In genomic region chr12:96514328-96514727, GRCh38 we compare ENCODE assay signal across 11 cellular contexts. TPM values are rescaled to one million over a fixed set of nuclear protein-coding genes. Genes with fewer than 3 reads are reported as not detected.
DNase-seq lines count a peak whose midpoint lies in the region; ATAC-seq, FAIRE-seq and TF ChIP-seq lines count a peak whose summit lies in the region.
"Had no signal": no experiment of that assay in that cellular context is flagged by ENCODE, and none has a peak within 500 bp of the region (broad histone marks: within the 10 kb centered on the region; RNA-seq: fewer than 3 reads in every experiment).

No MANE protein-coding gene starts in this region.

- H3K4me1 ChIP-seq in ACC112 (ENCODE audit: control insufficient read depth, insufficient read depth, low read length, unreplicated experiment) (peaks cover 19% of the 10 kb centered on the region), GM12878 (ENCODE audit: control insufficient read depth, insufficient read depth, low read length) (peaks cover 16% of the 10 kb centered on the region), heart right ventricle (peaks cover 0 to 16% (median 4%) of the 10 kb centered on the region in 9 donors)

- TF ChIP-seq RAD21 in GM12878 (IDR thresholded peaks at IDR 0.05; ENCODE audit: insufficient read depth, low read depth, low read length), result no peak

- no peaks in the 10 kb centered on the region for H4K20me1 ChIP-seq in GM12878 (ENCODE audit: control insufficient read depth, insufficient read depth)

- TF ChIP-seq CTCF in GM12878 (IDR thresholded peaks at IDR 0.05 in 2 of 3, conservative IDR thresholded peaks at IDR 0.05 in 1 of 3; ENCODE audit: control insufficient read depth in 2 of 3, extremely low read depth in 1 of 3, insufficient read depth in 1 of 3, low read depth in 3 of 3, low read length in 3 of 3) (no peak), heart right ventricle (IDR thresholded peaks at IDR 0.05) (no peak)

- peak; percentile 72 for ATAC-seq in GM19324 (IDR thresholded peaks at IDR 0.05; ENCODE audit: low FRiP score, unreplicated experiment)
- ATAC-seq in HG02973 (IDR thresholded peaks at IDR 0.05; ENCODE audit: unreplicated experiment), result peak; percentile 93
- peak; percentile 91 for ATAC-seq in GM12878
- ATAC-seq in heart right ventricle, result no peak
- ATAC-seq: HCT116 had no signal

- POLR2A ChIA-PET in GM12878 (lab: Charles Lee), result interaction anchor here (1.0 to 5.1 kb wide), 2 partner anchors 13 to 114 kb away, joined by 3 to 30 read pairs; partner anchors contain the start of gene CDK17

- DNase-seq in GM12878 (ENCODE audit: low read depth, low spot score) (peak; percentile 62), amygdala (lab: John Stamatoyannopoulos, UW) (no peak), NOMO-1 treated with dmso at 0.1 percent for 144 hours (lab: John Stamatoyannopoulos, UW; ENCODE audit: unreplicated experiment) (no peak), heart right ventricle (no peak), NCI-H2171 treated with DMSO at 0.1 percent for 48 hours (lab: John Stamatoyannopoulos, UW) (no peak)
- DNase-seq: NCI-H345 had no signal

- H3K4me3 ChIP-seq in ACC112 (ENCODE audit: low read depth, low read length) (0 out of 2 replicates have a peak overlapping the region, but pooled peaks have one; percentile 22), GM12878 (no peak overlapping the region), heart right ventricle (no peak overlapping the region)

- CTCF ChIA-PET in GM12878 (lab: Yijun Ruan, JAX), result interaction anchor here (1.0 to 12.1 kb wide), 5 partner anchors 8 to 453 kb away, joined by 3 to 304 read pairs (median 70); partner anchors contain the start of genes CDK17 and CFAP54

- peak overlapping the region; percentile 79 for H2AFZ ChIP-seq in ACC112 (ENCODE audit: low read length, unreplicated experiment)
- H2AFZ ChIP-seq in GM12878 (ENCODE audit: control insufficient read depth, low read depth, low read length), result peak overlapping the region; percentile 5; the same call in 1 of the 2 replicates

- no peak overlapping the region for H3K9ac ChIP-seq in GM12878 (ENCODE audit: control insufficient read depth, insufficient read depth, low read length)

- H3K9me3 ChIP-seq in GM12878 (replicated peaks; ENCODE audit: control insufficient read depth, insufficient read depth, low read length) (no peaks in the 10 kb centered on the region), heart right ventricle (no peaks in the 10 kb centered on the region)

- H3K27me3 ChIP-seq in ACC112 (ENCODE audit: insufficient read depth, low read length), result no peaks in the 10 kb centered on the region
- H3K27me3 ChIP-seq in GM12878 (replicated peaks in 1 of 2; ENCODE audit: control insufficient read depth in 2 of 2, insufficient read depth in 2 of 2, low read length in 1 of 2), result no peaks in the 10 kb centered on the region
- H3K27me3 ChIP-seq in heart right ventricle, result no peaks in the 10 kb centered on the region

- no peaks in the 10 kb centered on the region for H3K36me3 ChIP-seq in ACC112 (ENCODE audit: insufficient read depth, low read length)
- no peaks in the 10 kb centered on the region for H3K36me3 ChIP-seq in GM12878 (ENCODE audit: control insufficient read depth in 2 of 2, insufficient read depth in 2 of 2, low read length in 1 of 2)
- no peaks in the 10 kb centered on the region for H3K36me3 ChIP-seq in heart right ventricle

- H3K4me2 ChIP-seq in GM12878 (ENCODE audit: control insufficient read depth, insufficient read depth), result peak overlapping the region; percentile 3; the same call in 1 of the 2 replicates

- TF ChIP-seq POLR2A in GM12878 (IDR thresholded peaks at IDR 0.05; ENCODE audit: low read depth, low read length), result no peak

- H3K79me2 ChIP-seq in ACC112 (ENCODE audit: control insufficient read depth, insufficient read depth, low read length, unreplicated experiment) (no peaks in the 10 kb centered on the region), GM12878 (ENCODE audit: control insufficient read depth, insufficient read depth, low read length) (no peaks in the 10 kb centered on the region)

- SMC1A ChIA-PET in GM12878 (lab: Charles Lee; ENCODE audit: uncharacterized antibody, unreplicated experiment), result interaction anchor here (0.6 to 11.1 kb wide), 10 partner anchors 8 to 514 kb away, joined by 3 to 237 read pairs (median 18); partner anchors contain the start of genes CDK17 and CFAP54

- peak overlapping the region; percentile 8; the same call in 1 of the 2 replicates for H3K27ac ChIP-seq in ACC112 (ENCODE audit: low read depth, low read length)
- H3K27ac ChIP-seq in GM12878 (ENCODE audit: control insufficient read depth, insufficient read depth), result no peak overlapping the region
- no peak overlapping the region for H3K27ac ChIP-seq in heart right ventricle

- in situ Hi-C loops in GM12878 (cut with MboI), result no loop called here

- 11% methylated on average over 3 of the region's 3 CpGs for WGBS in GM12878 (ENCODE audit: insufficient coverage, insufficient replicate concordance, low lambda C conversion rate, missing lambda C conversion rate)
- 51 to 55% methylated on average over 3 of the region's 3 CpGs for WGBS in heart right ventricle, 2 donors

- peak; percentile 80 for FAIRE-seq in GM12878 (lab: Jason Lieb, UNC)
- FAIRE-seq: TTC549 had no signal

- intact Hi-C loops in GM12878 (cut with micrococcal nuclease; ENCODE audit: unreplicated experiment), result loop anchor here (2.0 kb wide), 1 partner anchor 14 kb away; no protein-coding TSS in a partner anchor
- intact Hi-C loops in heart right ventricle (cut with DNase I), result loop anchor here in 5 of 10 donors (5.0 to 10.0 kb wide), 6 partner anchors 290 to 600 kb away; no protein-coding TSS in a partner anchor

- no peak for TF ChIP-seq EP300 in GM12878 (IDR thresholded peaks at IDR 0.05; ENCODE audit: borderline replicate concordance in 1 of 2, control insufficient read depth in 1 of 2, low read depth in 2 of 2, low read length in 2 of 2)

- no TSS peak for BruUV-seq in GM12878 (replicated peaks; lab: Mats Ljungman, UMichigan)

- RAD21 ChIA-PET in GM12878 (lab: Charles Lee; ENCODE audit: unreplicated experiment), result interaction anchor here (0.7 to 7.2 kb wide), 10 partner anchors 8 to 302 kb away, joined by 3 to 130 read pairs (median 6); partner anchors contain the start of genes CDK17 and CFAP54

TF ChIP-seq in GM12878, 131 proteins besides CTCF, POLR2A, EP300 and RAD21 (continues in another document):
- TF ChIP-seq CREB1 (IDR thresholded peaks at IDR 0.05; ENCODE audit: low read depth) (no peak), TBL1XR1 (IDR thresholded peaks at IDR 0.05; ENCODE audit: low read depth, low read length) (no peak), MLLT1 (IDR thresholded peaks at IDR 0.05) (peak; percentile 42; the same call in 1 of the 2 replicates), MYC (IDR thresholded peaks at IDR 0.05; ENCODE audit: insufficient read depth, insufficient read length, insufficient replicate concordance, low read length, severe bottlenecking) (no peak), ZNF622 (IDR thresholded peaks at IDR 0.05) (no peak), STAT3 (IDR thresholded peaks at IDR 0.05; ENCODE audit: low read depth, low read length) (no peak)
- TF ChIP-seq, protein P1, sequence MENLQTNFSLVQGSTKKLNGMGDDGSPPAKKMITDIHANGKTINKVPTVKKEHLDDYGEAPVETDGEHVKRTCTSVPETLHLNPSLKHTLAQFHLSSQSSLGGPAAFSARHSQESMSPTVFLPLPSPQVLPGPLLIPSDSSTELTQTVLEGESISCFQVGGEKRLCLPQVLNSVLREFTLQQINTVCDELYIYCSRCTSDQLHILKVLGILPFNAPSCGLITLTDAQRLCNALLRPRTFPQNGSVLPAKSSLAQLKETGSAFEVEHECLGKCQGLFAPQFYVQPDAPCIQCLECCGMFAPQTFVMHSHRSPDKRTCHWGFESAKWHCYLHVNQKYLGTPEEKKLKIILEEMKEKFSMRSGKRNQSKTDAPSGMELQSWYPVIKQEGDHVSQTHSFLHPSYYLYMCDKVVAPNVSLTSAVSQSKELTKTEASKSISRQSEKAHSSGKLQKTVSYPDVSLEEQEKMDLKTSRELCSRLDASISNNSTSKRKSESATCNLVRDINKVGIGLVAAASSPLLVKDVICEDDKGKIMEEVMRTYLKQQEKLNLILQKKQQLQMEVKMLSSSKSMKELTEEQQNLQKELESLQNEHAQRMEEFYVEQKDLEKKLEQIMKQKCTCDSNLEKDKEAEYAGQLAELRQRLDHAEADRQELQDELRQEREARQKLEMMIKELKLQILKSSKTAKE (IDR thresholded peaks at IDR 0.05; ENCODE audit: low read depth, poor library complexity, severe bottlenecking), result peak; percentile 71

RNA-seq across cellular contexts. Expression of gene CFAP54, which starts 25.0 kb away (rescaled TPM):
- total RNA-seq in GM12878 (2013; cell fraction: nucleolus; rRNA removed), result 2.5 and 2.9 TPM in 2 replicates
- total RNA-seq in GM12878 (2014; rRNA removed) (0.45 and 0.54 TPM in 2 replicates), GM12878 (2014; rRNA removed; fragmentation: Illumina TruSeq; extraction: Trizol) (0.51 and 0.58 TPM in 2 replicates), GM12878 (2021) (0.56 and 1.2 TPM in 2 replicates), heart right ventricle (under 1 TPM in 9 of 10 donors, not detected in 1; 0.08 to 0.35 (median 0.27) TPM)
- 0.21 TPM for polyA plus RNA-seq in GM12878 (2011; ENCODE audit: low read depth)
- polyA plus RNA-seq in GM12878 (2011; rRNA removed) (1.5 and 2.7 TPM in 2 replicates), GM12878 (2014; fragmentation: Illumina TruSeq; extraction: Trizol) (0.49 and 0.57 TPM in 2 replicates), GM12878 (2014; fragmentation: Nextera tagmentation; extraction: Ambion mirVana) (under 1 TPM; 0.19 to 0.55 TPM), GM12878 (2014; rRNA removed) (0.36 and 0.47 TPM in 2 replicates), GM12878 (2016; fragmentation: Nextera tagmentation; extraction: Ambion mirVana) (1 to 10 TPM in 1 of 2 experiments, under 1 TPM in 1; 0.37 to 1.0 TPM), heart right ventricle (under 1 TPM in 1 of 2 donors, not detected in 1; 0.07 TPM)
- polyA plus RNA-seq in GM12878 (2011; cell fraction: cytosol; rRNA removed), result 0.25 and 0.74 TPM in 2 replicates
- polyA plus RNA-seq in GM12878 (2011; cell fraction: nucleus; rRNA removed), result 2.4 and 2.8 TPM in 2 replicates
- polyA plus RNA-seq in GM12878 (2012), result 0.53 and 1.00 TPM in 2 replicates
- 2.7 TPM in 2 replicates for polyA minus RNA-seq in GM12878 (2011; rRNA and poly(A)+ RNA removed)
- polyA minus RNA-seq in GM12878 (2011; cell fraction: cytosol; rRNA and poly(A)+ RNA removed), result 0.53 and 2.0 TPM in 2 replicates
- polyA minus RNA-seq in GM12878 (2011; cell fraction: nucleus; rRNA and poly(A)+ RNA removed), result 4.7 and 7.2 TPM in 2 replicates

Comparison
In these comparisons a context has a peak if more than half of its experiments do, and no peak if none do; other contexts are left out.
1. ATAC-seq: peak in GM19324 (single experiment), HG02973 (single experiment) and GM12878 (single experiment); none in heart right ventricle (0 of 8).